In the genomic region with DNA sequence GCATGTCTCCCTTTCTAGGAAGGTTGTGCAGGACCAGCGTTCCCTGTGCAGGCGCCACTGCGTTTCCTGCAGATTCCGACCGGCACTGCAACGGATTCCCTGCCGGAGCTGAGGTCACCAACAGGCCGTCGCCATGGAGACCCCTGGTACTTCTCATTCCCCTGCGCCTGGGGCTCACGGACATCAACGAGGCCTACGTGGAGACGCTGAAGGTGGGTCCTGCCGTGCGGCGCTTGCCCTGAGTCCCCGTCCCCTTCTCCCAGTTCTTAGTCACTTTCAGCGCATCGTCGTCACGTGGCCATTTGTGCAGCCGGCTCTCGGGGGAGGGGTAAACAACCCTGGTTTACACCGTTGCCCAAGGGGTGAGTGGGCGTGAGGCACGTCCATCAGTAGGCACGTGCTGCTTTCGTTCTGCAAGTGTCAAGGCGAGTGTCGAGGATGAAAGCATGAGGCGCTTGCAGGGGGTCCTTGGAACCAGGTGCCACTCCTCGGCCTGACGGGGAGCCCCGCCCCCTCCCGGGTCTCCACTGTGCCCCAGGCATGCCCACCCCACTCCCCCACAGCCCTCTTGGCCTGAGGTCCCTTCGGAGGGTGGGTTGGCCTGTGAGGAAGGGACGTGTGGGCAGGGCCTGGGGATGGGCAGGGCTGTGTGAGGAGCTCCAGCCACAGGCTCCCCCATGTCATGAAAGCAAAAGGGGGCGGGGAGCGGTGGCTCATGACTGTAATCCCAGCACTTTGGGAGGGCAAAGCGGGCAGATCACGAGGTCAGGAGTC, we compare ENCODE assay signal across 18 cellular contexts. TPM values are rescaled to one million over a fixed set of nuclear protein-coding genes. Genes with fewer than 3 reads are reported as not detected.
A peak's percentile ranks its signal among the peaks of the same experiment; 100 is the strongest.
DNase-seq lines count a peak whose midpoint lies in the region; ATAC-seq, FAIRE-seq and TF ChIP-seq lines count a peak whose summit lies in the region.
"Had no signal": no experiment of that assay in that cellular context is flagged by ENCODE, and none has a peak within 500 bp of the region (broad histone marks: within the 10 kb centered on the region; RNA-seq: fewer than 3 reads in every experiment).

No MANE protein-coding gene starts in this region.

- H3K27me3 Mint-ChIP-seq in activated T-helper 2 cell treated with anti-CD3 and anti-CD28 coated beads, Interferon-gamma antibody, Interleukin-2, Interleukin-4, amounts not matched to agents 10 μg/mL and 5 μg/mL and 100 μg/mL, durations not matched to agents 14 hours and 24 hours and 36 hours (ENCODE audit: low read depth) = no peaks in the 10 kb centered on the region
- H3K27me3 Mint-ChIP-seq: activated naive CD4-positive, alpha-beta T cell treated with anti-CD3 and anti-CD28 coated beads, Interleukin-2, amount 50 U/mL, for 24 hours; CD4-positive, CD25-positive, alpha-beta regulatory T cell had no signal

- DNase-seq in WERI-Rb-1 (peak; percentile 60), endothelial cell of umbilical vein (ENCODE audit: low read depth, low spot score) (peak; percentile 77), pulmonary artery endothelial cell (ENCODE audit: low read depth, low spot score) (peak; percentile 54), NCI-H345 treated with DMSO at 0.1 percent for 48 hours (lab: John Stamatoyannopoulos, UW; ENCODE audit: unreplicated experiment) (no peak)
- DNase-seq in activated T-helper 2 cell treated with anti-CD3 and anti-CD28 coated beads, Interferon-gamma antibody, Interleukin-2, Interleukin-4, amounts not matched to agents 10 μg/mL and 5 μg/mL and 100 μg/mL, durations not matched to agents 14 hours and 24 hours and 36 hours (ENCODE audit: low spot score) = no peak
- DNase-seq: activated CD4-positive, CD25-positive, alpha-beta regulatory T cell; activated CD8-positive, alpha-beta memory T cell treated with anti-CD3 and anti-CD28 coated beads, Interleukin-2, amount 50 U/mL, for 4 hours; CD4-positive, CD25-positive, alpha-beta regulatory T cell; H9; KBM-7; mammary epithelial cell; NCI-H1436; NCI-H510A treated with DMSO at 0.1 percent for 48 hours; small intestine; T-helper 1 cell had no signal

- no peaks in the 10 kb centered on the region for H3K79me2 ChIP-seq in endothelial cell of umbilical vein (ENCODE audit: control insufficient read depth, insufficient read depth, low read length)

- no peak overlapping the region for H2AFZ ChIP-seq in endothelial cell of umbilical vein (ENCODE audit: low read depth, low read length)

- no peak overlapping the region for H3K4me3 ChIP-seq in WERI-Rb-1 (ENCODE audit: low read depth, low read length)
- no peak overlapping the region for H3K4me3 ChIP-seq in endothelial cell of umbilical vein (replicated peaks in 1 of 3; ENCODE audit: insufficient read depth in 1 of 3, low read depth in 1 of 3, low read length in 3 of 3)

- dilution Hi-C loops in endothelial cell of umbilical vein (cut with MboI; ENCODE audit: extremely low pct_ligation_motif_present, low sequenced_read_pairs) = no loop called here

- no peak overlapping the region for H3K9ac ChIP-seq in endothelial cell of umbilical vein (replicated peaks; ENCODE audit: extremely low read depth, insufficient read depth, low read length)

- no peaks in the 10 kb centered on the region for H3K9me3 ChIP-seq in WERI-Rb-1 (ENCODE audit: severe bottlenecking)
- H3K9me3 ChIP-seq in endothelial cell of umbilical vein (replicated peaks; ENCODE audit: control insufficient read depth, insufficient read depth, low read length) = no peaks in the 10 kb centered on the region

- TF ChIP-seq POLR2A in endothelial cell of umbilical vein (IDR thresholded peaks at IDR 0.05; ENCODE audit: low read depth, low read length) = no peak

- no peaks in the 10 kb centered on the region for H3K9me3 Mint-ChIP-seq in activated T-helper 2 cell treated with anti-CD3 and anti-CD28 coated beads, Interferon-gamma antibody, Interleukin-2, Interleukin-4, amounts not matched to agents 10 μg/mL and 5 μg/mL and 100 μg/mL, durations not matched to agents 14 hours and 24 hours and 36 hours
- H3K9me3 Mint-ChIP-seq: activated naive CD4-positive, alpha-beta T cell treated with anti-CD3 and anti-CD28 coated beads, Interleukin-2, amount 50 U/mL, for 24 hours; CD4-positive, CD25-positive, alpha-beta regulatory T cell; H9 had no signal

- no peak for TF ChIP-seq CTCF in WERI-Rb-1 (IDR thresholded peaks at IDR 0.05; ENCODE audit: low read depth, low read length)
- TF ChIP-seq CTCF in endothelial cell of umbilical vein (IDR thresholded peaks at IDR 0.05; ENCODE audit: extremely low read depth in 1 of 2, insufficient read depth in 1 of 2, low read depth in 1 of 2, low read length in 2 of 2) = peak in 1 of 2 donors; percentile 7

- peaks cover 46% of the 10 kb centered on the region for H3K36me3 ChIP-seq in WERI-Rb-1
- peaks cover 0 to 24% of the 10 kb centered on the region in 2 experiments for H3K36me3 ChIP-seq in endothelial cell of umbilical vein (ENCODE audit: control insufficient read depth in 2 of 2, extremely low read depth in 1 of 2, insufficient read depth in 2 of 2, low read length in 2 of 2)

- FAIRE-seq in endothelial cell of umbilical vein (lab: Jason Lieb, UNC) = peak; percentile 94
- FAIRE-seq: colon, small intestine had no signal

- H3K27ac ChIP-seq in WERI-Rb-1 (no peak overlapping the region), endothelial cell of umbilical vein (ENCODE audit: insufficient read depth, low read depth, low read length) (no peak overlapping the region)

- CTCF ChIA-PET in endothelial cell of umbilical vein (lab: Charles Lee) = interaction anchor here (1.6 to 2.7 kb wide), 2 partner anchors 14 to 212 kb away, joined by 8 read pairs; no protein-coding TSS in a partner anchor

- peaks cover 9% of the 10 kb centered on the region for H3K4me1 Mint-ChIP-seq in activated T-helper 2 cell treated with anti-CD3 and anti-CD28 coated beads, Interferon-gamma antibody, Interleukin-2, Interleukin-4, amounts not matched to agents 10 μg/mL and 5 μg/mL and 100 μg/mL, durations not matched to agents 14 hours and 24 hours and 36 hours (ENCODE audit: low read depth)

- H3K9me1 ChIP-seq in endothelial cell of umbilical vein (replicated peaks; ENCODE audit: control insufficient read depth, extremely low read depth, insufficient read depth, low read length) = no peaks in the 10 kb centered on the region

- no peak for ATAC-seq in HG02798 (IDR thresholded peaks at IDR 0.05; ENCODE audit: poor library complexity, unreplicated experiment)

- H3K4me3 Mint-ChIP-seq in activated T-helper 2 cell treated with anti-CD3 and anti-CD28 coated beads, Interferon-gamma antibody, Interleukin-2, Interleukin-4, amounts not matched to agents 10 μg/mL and 5 μg/mL and 100 μg/mL, durations not matched to agents 14 hours and 24 hours and 36 hours (ENCODE audit: low read depth) = no peak overlapping the region
- H3K4me3 Mint-ChIP-seq: activated naive CD4-positive, alpha-beta T cell treated with anti-CD3 and anti-CD28 coated beads, Interleukin-2, amount 50 U/mL, for 24 hours; CD4-positive, CD25-positive, alpha-beta regulatory T cell; H9 had no signal

- H3K36me3 Mint-ChIP-seq in activated T-helper 2 cell treated with anti-CD3 and anti-CD28 coated beads, Interferon-gamma antibody, Interleukin-2, Interleukin-4, amounts not matched to agents 10 μg/mL and 5 μg/mL and 100 μg/mL, durations not matched to agents 14 hours and 24 hours and 36 hours (ENCODE audit: low read depth) = peaks cover 44% of the 10 kb centered on the region

- POLR2A ChIA-PET in endothelial cell of umbilical vein (lab: Charles Lee) = no interaction called here

- H3K27ac Mint-ChIP-seq in activated T-helper 2 cell treated with anti-CD3 and anti-CD28 coated beads, Interferon-gamma antibody, Interleukin-2, Interleukin-4, amounts not matched to agents 10 μg/mL and 5 μg/mL and 100 μg/mL, durations not matched to agents 14 hours and 24 hours and 36 hours = no peak overlapping the region
- H3K27ac Mint-ChIP-seq: activated naive CD4-positive, alpha-beta T cell treated with anti-CD3 and anti-CD28 coated beads, Interleukin-2, amount 50 U/mL, for 24 hours; CD4-positive, CD25-positive, alpha-beta regulatory T cell; H9 had no signal

- H4K20me1 ChIP-seq in endothelial cell of umbilical vein (replicated peaks; ENCODE audit: control insufficient read depth, extremely low read depth, insufficient read depth, low read length) = no peaks in the 10 kb centered on the region

- H3K4me2 ChIP-seq in endothelial cell of umbilical vein (ENCODE audit: insufficient read depth, low read length) = peak overlapping the region; percentile 18

- no peaks in the 10 kb centered on the region for H3K27me3 ChIP-seq in WERI-Rb-1 (ENCODE audit: insufficient read depth, low read depth, severe bottlenecking)
- H3K27me3 ChIP-seq in endothelial cell of umbilical vein (ENCODE audit: control insufficient read depth in 2 of 2, insufficient read depth in 2 of 2, low read length in 2 of 2) = no peaks in the 10 kb centered on the region

- no TSS peak for BruUV-seq in endothelial cell of umbilical vein (replicated peaks; lab: Mats Ljungman, UMichigan)

- intact Hi-C loops in endothelial cell of umbilical vein (cut with micrococcal nuclease) = no loop called here
- intact Hi-C loops in activated T-helper 2 cell treated with anti-CD3 and anti-CD28 coated beads, Interferon-gamma antibody, Interleukin-2, Interleukin-4, amounts not matched to agents 10 μg/mL and 5 μg/mL and 100 μg/mL, durations not matched to agents 14 hours and 24 hours and 36 hours (cut with micrococcal nuclease) = no loop called here

- peaks cover 20% of the 10 kb centered on the region for H3K4me1 ChIP-seq in endothelial cell of umbilical vein (ENCODE audit: control insufficient read depth, extremely low read depth, insufficient read depth, low read length)

RNA-seq across cellular contexts. Expression of a gene that starts 19.8 kb away (rescaled TPM):
- 91.9 and 104 TPM in 2 replicates for total RNA-seq in endothelial cell of umbilical vein
- polyA plus RNA-seq in endothelial cell of umbilical vein = 61.6 and 67.0 TPM in 2 replicates
- polyA plus RNA-seq in endothelial cell of umbilical vein (2011; cell fraction: cytosol; rRNA removed) = 76.1 and 84.6 TPM in 2 replicates
- polyA plus RNA-seq in endothelial cell of umbilical vein (2011; cell fraction: nucleus; rRNA removed) = 47.0 and 54.2 TPM in 2 replicates
- polyA plus RNA-seq in endothelial cell of umbilical vein (2012) = 45.6 and 65.1 TPM in 2 replicates
- 15.9 and 28.6 TPM in 2 replicates for polyA minus RNA-seq in endothelial cell of umbilical vein
- polyA minus RNA-seq in endothelial cell of umbilical vein (2011; cell fraction: cytosol; rRNA and poly(A)+ RNA removed) = 29.3 TPM
- polyA minus RNA-seq in endothelial cell of umbilical vein (2011; cell fraction: nucleus; rRNA and poly(A)+ RNA removed) = 16.8 and 17.0 TPM in 2 replicates
- total RNA-seq in pulmonary artery endothelial cell = 48.2 and 64.2 TPM in 2 replicates
- total RNA-seq in activated T-helper 2 cell treated with anti-CD3 and anti-CD28 coated beads, Interferon-gamma antibody, Interleukin-2, Interleukin-4, amounts not matched to agents 10 μg/mL and 5 μg/mL and 100 μg/mL, durations not matched to agents 14 hours and 24 hours and 36 hours = 95.9 and 98.2 TPM in 2 replicates

RNA-seq across cellular contexts. Expression of a gene that starts 29.3 kb away (rescaled TPM):
- total RNA-seq in endothelial cell of umbilical vein = 83.6 and 85.6 TPM in 2 replicates
- polyA plus RNA-seq in endothelial cell of umbilical vein = 113 and 142 TPM in 2 replicates
- 91.3 and 94.0 TPM in 2 replicates for polyA plus RNA-seq in endothelial cell of umbilical vein (2011; cell fraction: cytosol; rRNA removed)
- polyA plus RNA-seq in endothelial cell of umbilical vein (2011; cell fraction: nucleus; rRNA removed) = 287 and 314 TPM in 2 replicates
- polyA plus RNA-seq in endothelial cell of umbilical vein (2012) = 77.3 and 139 TPM in 2 replicates
- 124 and 157 TPM in 2 replicates for polyA minus RNA-seq in endothelial cell of umbilical vein
- polyA minus RNA-seq in endothelial cell of umbilical vein (2011; cell fraction: cytosol; rRNA and poly(A)+ RNA removed) = 36.5 TPM
- polyA minus RNA-seq in endothelial cell of umbilical vein (2011; cell fraction: nucleus; rRNA and poly(A)+ RNA removed) = 85.8 and 105 TPM in 2 replicates
- total RNA-seq in pulmonary artery endothelial cell = 75.2 and 75.8 TPM in 2 replicates
- 117 TPM in 2 replicates for total RNA-seq in activated T-helper 2 cell treated with anti-CD3 and anti-CD28 coated beads, Interferon-gamma antibody, Interleukin-2, Interleukin-4, amounts not matched to agents 10 μg/mL and 5 μg/mL and 100 μg/mL, durations not matched to agents 14 hours and 24 hours and 36 hours

RNA-seq across cellular contexts. Expression of a gene that starts 29.9 kb away (rescaled TPM):
- total RNA-seq in endothelial cell of umbilical vein = 47.4 and 49.0 TPM in 2 replicates
- 45.4 and 51.2 TPM in 2 replicates for polyA plus RNA-seq in endothelial cell of umbilical vein
- 51.7 and 53.1 TPM in 2 replicates for polyA plus RNA-seq in endothelial cell of umbilical vein (2011; cell fraction: cytosol; rRNA removed)
- 19.6 and 25.8 TPM in 2 replicates for polyA plus RNA-seq in endothelial cell of umbilical vein (2011; cell fraction: nucleus; rRNA removed)
- 51.4 and 55.2 TPM in 2 replicates for polyA plus RNA-seq in endothelial cell of umbilical vein (2012)
- polyA minus RNA-seq in endothelial cell of umbilical vein = 21.9 and 26.8 TPM in 2 replicates
- polyA minus RNA-seq in endothelial cell of umbilical vein (2011; cell fraction: cytosol; rRNA and poly(A)+ RNA removed) = 28.1 TPM
- polyA minus RNA-seq in endothelial cell of umbilical vein (2011; cell fraction: nucleus; rRNA and poly(A)+ RNA removed) = 7.9 and 13.3 TPM in 2 replicates
- 47.3 and 56.6 TPM in 2 replicates for total RNA-seq in pulmonary artery endothelial cell
- 48.7 and 53.3 TPM in 2 replicates for total RNA-seq in activated T-helper 2 cell treated with anti-CD3 and anti-CD28 coated beads, Interferon-gamma antibody, Interleukin-2, Interleukin-4, amounts not matched to agents 10 μg/mL and 5 μg/mL and 100 μg/mL, durations not matched to agents 14 hours and 24 hours and 36 hours

RNA-seq across cellular contexts. Expression of a gene that starts 35.0 kb away (rescaled TPM):
- total RNA-seq in endothelial cell of umbilical vein (24.5 and 30.5 TPM in 2 replicates), pulmonary artery endothelial cell (25.0 and 36.6 TPM in 2 replicates)
- 32.4 and 33.4 TPM in 2 replicates for polyA plus RNA-seq in endothelial cell of umbilical vein
- 32.9 and 34.1 TPM in 2 replicates for polyA plus RNA-seq in endothelial cell of umbilical vein (2011; cell fraction: cytosol; rRNA removed)
- polyA plus RNA-seq in endothelial cell of umbilical vein (2011; cell fraction: nucleus; rRNA removed) = 56.7 and 66.7 TPM in 2 replicates
- polyA plus RNA-seq in endothelial cell of umbilical vein (2012) = 18.4 and 21.0 TPM in 2 replicates
- 25.6 and 28.3 TPM in 2 replicates for polyA minus RNA-seq in endothelial cell of umbilical vein
- 9.2 TPM for polyA minus RNA-seq in endothelial cell of umbilical vein (2011; cell fraction: cytosol; rRNA and poly(A)+ RNA removed)
- 20.2 and 24.6 TPM in 2 replicates for polyA minus RNA-seq in endothelial cell of umbilical vein (2011; cell fraction: nucleus; rRNA and poly(A)+ RNA removed)
- total RNA-seq in activated T-helper 2 cell treated with anti-CD3 and anti-CD28 coated beads, Interferon-gamma antibody, Interleukin-2, Interleukin-4, amounts not matched to agents 10 μg/mL and 5 μg/mL and 100 μg/mL, durations not matched to agents 14 hours and 24 hours and 36 hours = 49.4 and 56.4 TPM in 2 replicates

Comparison
In these comparisons a context has a peak if more than half of its experiments do, and no peak if none do; other contexts are left out.
1. DNase-seq: peak in WERI-Rb-1 (single experiment), endothelial cell of umbilical vein (single experiment) and pulmonary artery endothelial cell (single experiment); none in NCI-H345 treated with DMSO at 0.1 percent for 48 hours (single experiment) and activated T-helper 2 cell treated with anti-CD3 and anti-CD28 coated beads, Interferon-gamma antibody, Interleukin-2, Interleukin-4, amounts not matched to agents 10 μg/mL and 5 μg/mL and 100 μg/mL, durations not matched to agents 14 hours and 24 hours and 36 hours (single experiment).